ENCODE assay signal across 21 cellular contexts in the genomic region with DNA sequence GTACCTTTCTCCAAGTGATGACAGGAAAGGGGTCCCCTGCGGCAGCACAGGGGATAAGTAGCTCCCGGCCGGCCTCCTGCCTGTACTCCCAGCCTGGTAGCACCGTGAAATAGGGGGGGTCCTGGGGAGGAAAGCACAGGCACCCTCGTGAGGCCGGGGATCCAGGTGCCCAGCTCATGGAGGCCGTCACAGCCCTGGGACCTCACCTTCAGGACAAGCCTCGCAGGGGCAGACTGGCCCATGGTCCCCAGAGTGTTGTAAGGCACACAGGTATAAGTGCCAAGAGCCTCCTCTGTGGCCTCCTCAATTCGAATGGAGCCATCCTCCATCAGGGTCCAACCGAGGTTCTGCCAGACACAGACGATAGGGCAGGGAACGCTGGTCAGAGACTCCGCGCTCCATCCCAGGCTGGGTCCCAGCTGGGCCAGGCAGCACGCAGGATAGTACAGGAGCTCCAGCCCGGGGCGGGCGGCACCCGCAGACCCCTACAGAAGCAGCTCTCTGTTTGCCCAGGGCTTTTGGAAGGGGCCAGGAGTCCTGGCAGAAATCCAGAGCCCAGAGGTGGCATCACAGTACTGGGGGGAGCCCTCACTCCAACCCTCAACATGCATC. TPM values are rescaled to one million over a fixed set of nuclear protein-coding genes. Genes with fewer than 3 reads are reported as not detected.
DNase-seq lines count a peak whose midpoint lies in the region; ATAC-seq and TF ChIP-seq lines count a peak whose summit lies in the region.
"Had no signal": no experiment of that assay in that cellular context is flagged by ENCODE, and none has a peak within 500 bp of the region (broad histone marks: within the 10 kb centered on the region; RNA-seq: fewer than 3 reads in every experiment).

No MANE protein-coding gene starts in this region.

- H3K9me3 Mint-ChIP-seq in activated CD4-positive, alpha-beta T cell treated with anti-CD3 and anti-CD28 coated beads, Interleukin-2, amount 10 ng/mL, durations not matched to agents 24 days and 14 days: no peaks in the 10 kb centered on the region
- no peaks in the 10 kb centered on the region for H3K9me3 Mint-ChIP-seq in activated T-helper 17 cell treated with anti-CD3 and anti-CD28 coated beads, Interleukin-2, amount 50 U/mL, for 72 hours
- H3K9me3 Mint-ChIP-seq in activated T-cell treated with anti-CD3 and anti-CD28 coated beads, Interleukin-2, amount 50 U/mL, for 4 hours: no peaks in the 10 kb centered on the region
- H3K9me3 Mint-ChIP-seq: CD4-positive, alpha-beta memory T cell had no signal

- no peak for TF ChIP-seq POLR2A in upper lobe of left lung (IDR thresholded peaks at IDR 0.05)

- H3K36me3 ChIP-seq in H7 (replicated peaks; ENCODE audit: control insufficient read depth, insufficient read depth, low read length): peaks cover 2% of the 10 kb centered on the region
- H3K36me3 ChIP-seq in osteoblast (ENCODE audit: insufficient read depth, low read length): no peaks in the 10 kb centered on the region
- no peaks in the 10 kb centered on the region for H3K36me3 ChIP-seq in upper lobe of left lung
- H3K36me3 ChIP-seq: BLaER1 treated with 17β-estradiol and CSF1 and Interleukin-3, amounts not matched to agents 10 nM and 100 nM had no signal

- H3K27me3 ChIP-seq in H7 (ENCODE audit: control insufficient read depth, insufficient read depth, low read length): no peaks in the 10 kb centered on the region
- H3K27me3 ChIP-seq in osteoblast (ENCODE audit: insufficient read depth, low read length): peaks cover 3% of the 10 kb centered on the region
- no peaks in the 10 kb centered on the region for H3K27me3 ChIP-seq in upper lobe of left lung
- H3K27me3 ChIP-seq: BLaER1 treated with 17β-estradiol and CSF1 and Interleukin-3, amounts not matched to agents 10 nM and 100 nM had no signal

- peak overlapping the region; percentile 71 for H3K27ac Mint-ChIP-seq in activated CD4-positive, alpha-beta T cell treated with anti-CD3 and anti-CD28 coated beads, Interleukin-2, amount 10 ng/mL, durations not matched to agents 24 days and 14 days
- H3K27ac Mint-ChIP-seq in activated T-helper 17 cell treated with anti-CD3 and anti-CD28 coated beads, Interleukin-2, amount 50 U/mL, for 72 hours: peak overlapping the region; percentile 82

- H3K9me3 ChIP-seq in osteoblast (ENCODE audit: low read depth, low read length) (no peaks in the 10 kb centered on the region), upper lobe of left lung (no peaks in the 10 kb centered on the region)
- H3K9me3 ChIP-seq: BLaER1 treated with 17β-estradiol and CSF1 and Interleukin-3, amounts not matched to agents 10 nM and 100 nM; Caco-2 had no signal

- WGBS in upper lobe of left lung, 2 donors: 92 to 100% methylated on average over 3 to 16 of the region's 19 CpGs

- no peak for DNase-seq in activated CD4-positive, alpha-beta T cell treated with anti-CD3 and anti-CD28 coated beads, Interleukin-2, amount 10 ng/mL, durations not matched to agents 24 days and 14 days
- no peak for DNase-seq in activated CD4-positive, alpha-beta T cell treated with anti-CD3 and anti-CD28 coated beads, Interleukin-2, amount 50 U/mL, for 1 hour
- peak; percentile 58 for DNase-seq in H7
- peak; percentile 74 for DNase-seq in osteoblast (ENCODE audit: insufficient read length, low spot score, missing footprints)
- DNase-seq in activated T-cell treated with anti-CD3 and anti-CD28 coated beads, Interleukin-2, amount 50 U/mL, for 4 hours: no peak
- DNase-seq in upper lobe of left lung: no peak
- DNase-seq in DMS153 (lab: John Stamatoyannopoulos, UW): no peak
- DNase-seq: Caco-2, GOT3, KBM-7, MM.1S, NCI-H1048, NCI-H1417 treated with DMSO at 0.1 percent for 48 hours, NCI-H187, NCI-H446 treated with DMSO at 0.1 percent for 48 hours, NCI-H526 treated with DMSO at 0.1 percent for 48 hours, OCI-M1, SHP77 treated with DMSO at 0.1 percent for 48 hours had no signal

- H3K4me3 ChIP-seq in H7 (ENCODE audit: insufficient read depth, low read depth, low read length): no peak overlapping the region
- H3K4me3 ChIP-seq in osteoblast (ENCODE audit: insufficient read depth, low read length): no peak overlapping the region
- H3K4me3 ChIP-seq in upper lobe of left lung: no peak overlapping the region
- H3K4me3 ChIP-seq: BLaER1 treated with 17β-estradiol and CSF1 and Interleukin-3, amounts not matched to agents 10 nM and 100 nM had no signal

- H4K20me1 ChIP-seq in osteoblast (ENCODE audit: insufficient read depth, low read length): no peaks in the 10 kb centered on the region

- H3K4me3 Mint-ChIP-seq in activated CD4-positive, alpha-beta T cell treated with anti-CD3 and anti-CD28 coated beads, Interleukin-2, amount 10 ng/mL, durations not matched to agents 24 days and 14 days: no peak overlapping the region
- H3K4me3 Mint-ChIP-seq in activated T-helper 17 cell treated with anti-CD3 and anti-CD28 coated beads, Interleukin-2, amount 50 U/mL, for 72 hours: no peak overlapping the region
- no peak overlapping the region for H3K4me3 Mint-ChIP-seq in activated T-cell treated with anti-CD3 and anti-CD28 coated beads, Interleukin-2, amount 50 U/mL, for 4 hours
- H3K4me3 Mint-ChIP-seq: CD4-positive, alpha-beta memory T cell had no signal

- H2AFZ ChIP-seq in osteoblast (ENCODE audit: low read length): no peak overlapping the region

- TF ChIP-seq EP300 in upper lobe of left lung (IDR thresholded peaks at IDR 0.05): no peak

- H3K79me2 ChIP-seq in osteoblast (ENCODE audit: insufficient read depth, low read length): no peaks in the 10 kb centered on the region

- TF ChIP-seq CTCF in osteoblast (IDR thresholded peaks at IDR 0.05; ENCODE audit: extremely low read depth, low read depth, low read length): no peak
- no peak for TF ChIP-seq CTCF in upper lobe of left lung (IDR thresholded peaks at IDR 0.05)

- no peaks in the 10 kb centered on the region for H3K27me3 Mint-ChIP-seq in activated CD4-positive, alpha-beta T cell treated with anti-CD3 and anti-CD28 coated beads, Interleukin-2, amount 10 ng/mL, durations not matched to agents 24 days and 14 days
- H3K27me3 Mint-ChIP-seq in activated T-helper 17 cell treated with anti-CD3 and anti-CD28 coated beads, Interleukin-2, amount 50 U/mL, for 72 hours: no peaks in the 10 kb centered on the region
- no peaks in the 10 kb centered on the region for H3K27me3 Mint-ChIP-seq in activated T-cell treated with anti-CD3 and anti-CD28 coated beads, Interleukin-2, amount 50 U/mL, for 4 hours (ENCODE audit: low read depth)
- H3K27me3 Mint-ChIP-seq: CD4-positive, alpha-beta memory T cell had no signal

- H3K27ac ChIP-seq in osteoblast (ENCODE audit: low read depth, low read length): no peak overlapping the region
- no peak overlapping the region for H3K27ac ChIP-seq in upper lobe of left lung
- H3K27ac ChIP-seq: BLaER1 treated with 17β-estradiol and CSF1 and Interleukin-3, amounts not matched to agents 10 nM and 100 nM had no signal

- no peaks in the 10 kb centered on the region for H3K4me1 ChIP-seq in osteoblast (ENCODE audit: insufficient read depth, low read length)
- peaks cover 9 to 14% (median 11%) of the 10 kb centered on the region in 4 donors for H3K4me1 ChIP-seq in upper lobe of left lung
- H3K4me1 ChIP-seq: Caco-2 had no signal

- peaks cover 37% of the 10 kb centered on the region for H3K4me1 Mint-ChIP-seq in activated CD4-positive, alpha-beta T cell treated with anti-CD3 and anti-CD28 coated beads, Interleukin-2, amount 10 ng/mL, durations not matched to agents 24 days and 14 days
- peaks cover 31% of the 10 kb centered on the region for H3K4me1 Mint-ChIP-seq in activated T-helper 17 cell treated with anti-CD3 and anti-CD28 coated beads, Interleukin-2, amount 50 U/mL, for 72 hours
- peaks cover 28% of the 10 kb centered on the region for H3K4me1 Mint-ChIP-seq in activated T-cell treated with anti-CD3 and anti-CD28 coated beads, Interleukin-2, amount 50 U/mL, for 4 hours (ENCODE audit: low read depth)

- ATAC-seq in activated T-helper 17 cell treated with anti-CD3 and anti-CD28 coated beads, Interleukin-2, amount 50 U/mL, for 72 hours (replicated peaks): no peak
- no peak for ATAC-seq in activated T-cell treated with anti-CD3 and anti-CD28 coated beads, Interleukin-2, amount 50 U/mL, for 4 hours
- no peak for ATAC-seq in upper lobe of left lung (ENCODE audit: low FRiP score in 2 of 2)

- intact Hi-C loops in activated CD4-positive, alpha-beta T cell treated with anti-CD3 and anti-CD28 coated beads, Interleukin-2, amount 10 ng/mL, durations not matched to agents 24 days and 14 days (cut with micrococcal nuclease): no loop called here

- H3K4me2 ChIP-seq in osteoblast (ENCODE audit: insufficient read depth, low read length): no peak overlapping the region
- H3K4me2 ChIP-seq: BLaER1 treated with 17β-estradiol and CSF1 and Interleukin-3, amounts not matched to agents 10 nM and 100 nM had no signal

- peaks cover 54% of the 10 kb centered on the region for H3K36me3 Mint-ChIP-seq in activated CD4-positive, alpha-beta T cell treated with anti-CD3 and anti-CD28 coated beads, Interleukin-2, amount 10 ng/mL, durations not matched to agents 24 days and 14 days (ENCODE audit: low read depth)
- H3K36me3 Mint-ChIP-seq in activated T-helper 17 cell treated with anti-CD3 and anti-CD28 coated beads, Interleukin-2, amount 50 U/mL, for 72 hours (ENCODE audit: low read depth): peaks cover 90% of the 10 kb centered on the region
- peaks cover 4% of the 10 kb centered on the region for H3K36me3 Mint-ChIP-seq in activated T-cell treated with anti-CD3 and anti-CD28 coated beads, Interleukin-2, amount 50 U/mL, for 4 hours (ENCODE audit: insufficient read depth)

RNA-seq across cellular contexts. Expression of a gene that starts 25.2 kb away (rescaled TPM):
- total RNA-seq in activated CD4-positive, alpha-beta T cell treated with anti-CD3 and anti-CD28 coated beads, Interleukin-2, amount 10 ng/mL, durations not matched to agents 24 days and 14 days: 90.5 and 91.8 TPM in 2 replicates
- total RNA-seq in H7 (2014; rRNA removed; shearing (Covaris generic)): 6.1 and 12.4 TPM in 2 replicates
- 100 to 1,000 TPM in 1 of 2 donors, 10 to 100 TPM in 1; 25.4 to 279 TPM for total RNA-seq in activated T-helper 17 cell treated with anti-CD3 and anti-CD28 coated beads, Interleukin-2, amount 50 U/mL, for 72 hours
- under 0.01 and 0.36 TPM in 2 replicates for total RNA-seq in osteoblast
- 10 to 100 TPM; 18.7 to 22.3 (median 22.1) TPM for total RNA-seq in activated T-cell treated with anti-CD3 and anti-CD28 coated beads, Interleukin-2, amount 50 U/mL, for 4 hours
- 10 to 100 TPM in 2 of 6 donors, 1 to 10 TPM in 4; 1.6 to 13.6 (median 5.3) TPM for total RNA-seq in upper lobe of left lung

Comparison
In these comparisons a context has a peak if more than half of its experiments do, and no peak if none do; other contexts are left out.
1. DNase-seq: peak in H7 (single experiment) and osteoblast (single experiment); none in activated CD4-positive, alpha-beta T cell treated with anti-CD3 and anti-CD28 coated beads, Interleukin-2, amount 10 ng/mL, durations not matched to agents 24 days and 14 days (single experiment), activated CD4-positive, alpha-beta T cell treated with anti-CD3 and anti-CD28 coated beads, Interleukin-2, amount 50 U/mL, for 1 hour (single experiment), activated T-cell treated with anti-CD3 and anti-CD28 coated beads, Interleukin-2, amount 50 U/mL, for 4 hours (single experiment), upper lobe of left lung (0 of 2) and DMS153 (single experiment).